ENCODE assay signal across 8 cellular contexts in genomic region chr20:297098-297924, GRCh38. TPM values are rescaled to one million over a fixed set of nuclear protein-coding genes. Genes with fewer than 3 reads are reported as not detected.
DNase-seq lines count a peak whose midpoint lies in the region; ATAC-seq and TF ChIP-seq lines count a peak whose summit lies in the region.

Gene ZCCHC3, plus strand, starts transcription at chr20:297570. Its CDS starts 17 bp downstream, at chr20:297587.

- H3K27ac Mint-ChIP-seq in T-helper 1 cell treated with Interleukin-12 subunit alpha and Interleukin-12 subunit beta and Interleukin-4 antibody, amounts not matched to agents 30 μg/mL and 1 μg/mL, for 36 hours: peak within 1 kb of the TSS; percentile 99

- H3K27me3 Mint-ChIP-seq in T-helper 1 cell treated with Interleukin-12 subunit alpha and Interleukin-12 subunit beta and Interleukin-4 antibody, amounts not matched to agents 30 μg/mL and 1 μg/mL, for 36 hours (ENCODE audit: low read depth): no peaks in the 10 kb centered on the region

- no peaks in the 10 kb centered on the region for H3K9me3 ChIP-seq in prostate gland

- in situ Hi-C loops in GM13977 (cut with MboI; ENCODE audit: low pct_unique_long_range_greater_than_20kb, low sequenced_read_pairs, unreplicated experiment): no loop called here

- under 1% methylated on average over 99 of the region's 99 CpGs for WGBS in prostate gland
- WGBS in urinary bladder: under 1% methylated on average over 98 of the region's 99 CpGs

- H3K27ac ChIP-seq in prostate gland (peak within 1 kb of the TSS; percentile 97 to 99), urinary bladder (ENCODE audit: low read depth) (peak within 1 kb of the TSS; percentile 100)

- ATAC-seq in HG02840 (IDR thresholded peaks at IDR 0.05; ENCODE audit: low FRiP score, unreplicated experiment) (peak; percentile 81), left cardiac atrium (peak; percentile 95)

- DNase-seq in GM13977 (ENCODE audit: low spot score) (peak; percentile 95), NCI-H1436 treated with DMSO at 0.1 percent for 48 hours (lab: John Stamatoyannopoulos, UW) (peak; percentile 28), amniotic epithelial cell (ENCODE audit: low read depth) (peak; percentile 96), left cardiac atrium (peak; percentile 91), prostate gland (ENCODE audit: low spot score) (peak; percentile 87)

- intact Hi-C loops in left cardiac atrium (cut with DNase I): no loop called here
- intact Hi-C loops in prostate gland (cut with DNase I): loop anchor here (2.0 kb wide), 1 partner anchor 27 kb away; the partner anchor contains the start of gene SOX12

- H3K27me3 ChIP-seq in prostate gland (replicated peaks; ENCODE audit: insufficient read depth): no peaks in the 10 kb centered on the region

- TF ChIP-seq CTCF in GM13977 (IDR thresholded peaks at IDR 0.05; ENCODE audit: extremely low read depth, insufficient read depth, missing control alignments) (no peak), prostate gland (IDR thresholded peaks at IDR 0.05) (peak in 3 of 4 experiments; percentile 12 to 33 (median 21))

- peak; percentile 65 for TF ChIP-seq POLR2A in prostate gland (IDR thresholded peaks at IDR 0.05)

- no peaks in the 10 kb centered on the region for H3K36me3 ChIP-seq in prostate gland
- no peaks in the 10 kb centered on the region for H3K36me3 ChIP-seq in urinary bladder (ENCODE audit: insufficient read depth)

- H3K9me3 Mint-ChIP-seq in T-helper 1 cell treated with Interleukin-12 subunit alpha and Interleukin-12 subunit beta and Interleukin-4 antibody, amounts not matched to agents 30 μg/mL and 1 μg/mL, for 36 hours: no peaks in the 10 kb centered on the region

- H3K4me3 ChIP-seq in prostate gland (peak within 1 kb of the TSS; percentile 85 to 95), urinary bladder (ENCODE audit: low read depth, low read length) (peak within 1 kb of the TSS; percentile 87)

- H3K4me3 Mint-ChIP-seq in T-helper 1 cell treated with Interleukin-12 subunit alpha and Interleukin-12 subunit beta and Interleukin-4 antibody, amounts not matched to agents 30 μg/mL and 1 μg/mL, for 36 hours: peak within 1 kb of the TSS; percentile 100

- H3K4me1 Mint-ChIP-seq in T-helper 1 cell treated with Interleukin-12 subunit alpha and Interleukin-12 subunit beta and Interleukin-4 antibody, amounts not matched to agents 30 μg/mL and 1 μg/mL, for 36 hours (ENCODE audit: low read depth): peaks cover 36% of the 10 kb centered on the region

- H3K4me1 ChIP-seq in prostate gland (replicated peaks): peaks cover 18% of the 10 kb centered on the region
- H3K4me1 ChIP-seq in urinary bladder (ENCODE audit: insufficient read depth): no peaks in the 10 kb centered on the region

- peaks cover 26% of the 10 kb centered on the region for H3K36me3 Mint-ChIP-seq in T-helper 1 cell treated with Interleukin-12 subunit alpha and Interleukin-12 subunit beta and Interleukin-4 antibody, amounts not matched to agents 30 μg/mL and 1 μg/mL, for 36 hours (ENCODE audit: low read depth)

RNA-seq across cellular contexts. Expression of gene ZCCHC3, which starts in this region (rescaled TPM):
- 10 to 100 TPM; 11.0 to 12.2 TPM for total RNA-seq in left cardiac atrium
- total RNA-seq in prostate gland: 10 to 100 TPM; 16.3 to 27.0 TPM
- 18.0 TPM for total RNA-seq in urinary bladder
- 14.2 TPM for polyA plus RNA-seq in urinary bladder

Comparison
In these comparisons a context has a peak if more than half of its experiments do, and no peak if none do; other contexts are left out.
1. Peak in every context shown above with its lines: DNase-seq, ATAC-seq, H3K4me3 ChIP-seq and H3K27ac ChIP-seq.
2. DNase-seq: peak in every context shown above with its lines; median percentile 96 in amniotic epithelial cell; 95 in GM13977; 91 in left cardiac atrium; 87 in prostate gland; 28 in NCI-H1436 treated with DMSO at 0.1 percent for 48 hours.